Comparison of ENCODE assay signal across 17 cellular contexts in the genomic region with DNA sequence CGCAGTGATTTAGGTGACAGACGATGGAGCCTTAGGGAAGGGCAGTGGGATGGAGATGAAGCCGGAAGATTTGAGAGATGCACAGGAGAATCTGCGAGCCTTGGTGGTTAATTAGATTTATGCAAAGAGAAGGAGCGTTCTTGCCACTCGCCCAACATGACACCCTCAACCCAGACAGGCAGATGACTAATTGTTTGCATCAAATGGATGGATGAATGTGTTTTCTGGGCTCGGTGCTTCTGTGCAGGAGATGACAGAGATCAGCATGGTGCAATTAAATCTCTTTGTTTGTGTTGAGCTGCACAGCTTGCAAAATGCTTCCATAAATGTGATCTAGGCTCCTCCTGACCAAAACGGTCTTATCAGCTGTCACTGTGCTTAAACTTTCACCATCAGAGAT.
DNase-seq lines count a peak whose midpoint lies in the region; ATAC-seq and TF ChIP-seq lines count a peak whose summit lies in the region.
"Had no signal": no experiment of that assay in that cellular context is flagged by ENCODE, and none has a peak within 500 bp of the region (broad histone marks: within the 10 kb centered on the region; RNA-seq: fewer than 3 reads in every experiment).

No MANE protein-coding gene starts in this region.

- peak; percentile 16 for DNase-seq in NCI-H345 (lab: John Stamatoyannopoulos, UW)
- DNase-seq in NCI-H345 treated with DMSO at 0.1 percent for 48 hours (lab: John Stamatoyannopoulos, UW; ENCODE audit: unreplicated experiment): no peak
- DNase-seq in DMS53 (lab: John Stamatoyannopoulos, UW): peak; percentile 83
- peak; percentile 82 for DNase-seq in NCI-H69 (lab: John Stamatoyannopoulos, UW)
- no peak for DNase-seq in glutamatergic neuron
- no peak for DNase-seq in NCI-H82 treated with DMSO at 0.1 percent for 48 hours (lab: John Stamatoyannopoulos, UW; ENCODE audit: unreplicated experiment)
- DNase-seq in ACHN: no peak
- DNase-seq in stimulated activated naive CD8-positive, alpha-beta T cell treated with anti-CD3 and anti-CD28 coated beads, Interleukin-15, Interleukin-2, amounts not matched to agents 100 U/mL and 50 U/mL, for 24 hours: no peak
- DNase-seq: CD4-positive, alpha-beta memory T cell; DMS79; H9; MV-4-11; NCI-H2081; NCI-H526; RPMI8226; SHP77 treated with DMSO at 0.1 percent for 48 hours; T-helper 1 cell had no signal

- in situ Hi-C loops in ACHN (cut with HindIII; ENCODE audit: low pct_ligation_motif_present, low pct_unique_long_range_greater_than_20kb, low sequenced_read_pairs): loop anchor here (25.0 kb wide), 1 partner anchor 151 kb away; no protein-coding TSS in a partner anchor

- peak overlapping the region; percentile 23 for H3K27ac Mint-ChIP-seq in glutamatergic neuron (ENCODE audit: unreplicated experiment)
- H3K27ac Mint-ChIP-seq: CD4-positive, alpha-beta memory T cell had no signal

- peaks cover 11% of the 10 kb centered on the region for H3K9me3 Mint-ChIP-seq in glutamatergic neuron (ENCODE audit: unreplicated experiment)
- H3K9me3 Mint-ChIP-seq: CD4-positive, alpha-beta memory T cell; H9 had no signal

- peak overlapping the region; percentile 67 for H3K4me3 Mint-ChIP-seq in glutamatergic neuron (ENCODE audit: unreplicated experiment)
- H3K4me3 Mint-ChIP-seq: CD4-positive, alpha-beta memory T cell; H9 had no signal

- H3K4me1 Mint-ChIP-seq in glutamatergic neuron (ENCODE audit: low read depth, unreplicated experiment): peaks cover 28% of the 10 kb centered on the region
- H3K4me1 Mint-ChIP-seq: CD4-positive, alpha-beta memory T cell had no signal

- no peak for TF ChIP-seq CTCF in glutamatergic neuron (IDR thresholded peaks at IDR 0.05; ENCODE audit: partially characterized antibody, unreplicated experiment)

- ATAC-seq in stimulated activated naive CD8-positive, alpha-beta T cell treated with anti-CD3 and anti-CD28 coated beads, Interleukin-15, Interleukin-2, amounts not matched to agents 100 U/mL and 50 U/mL, for 24 hours: no peak

- peaks cover 6% of the 10 kb centered on the region for H3K36me3 Mint-ChIP-seq in glutamatergic neuron (ENCODE audit: unreplicated experiment)
- H3K36me3 Mint-ChIP-seq: CD4-positive, alpha-beta memory T cell had no signal

- peaks cover 12% of the 10 kb centered on the region for H3K27me3 Mint-ChIP-seq in glutamatergic neuron (ENCODE audit: unreplicated experiment)

Comparison
In these comparisons a context has a peak if more than half of its experiments do, and no peak if none do; other contexts are left out.
1. DNase-seq: peak in NCI-H345 (single experiment), DMS53 (single experiment) and NCI-H69 (single experiment); none in NCI-H345 treated with DMSO at 0.1 percent for 48 hours (single experiment), glutamatergic neuron (single experiment), NCI-H82 treated with DMSO at 0.1 percent for 48 hours (single experiment), ACHN (single experiment) and stimulated activated naive CD8-positive, alpha-beta T cell treated with anti-CD3 and anti-CD28 coated beads, Interleukin-15, Interleukin-2, amounts not matched to agents 100 U/mL and 50 U/mL, for 24 hours (single experiment).